14 cellular contexts compared by ENCODE assay signal in genomic region chr2:105934467-105934866, GRCh38.
A peak's percentile ranks its signal among the peaks of the same experiment; 100 is the strongest.
DNase-seq lines count a peak whose midpoint lies in the region; ATAC-seq and TF ChIP-seq lines count a peak whose summit lies in the region.
"Had no signal": no experiment of that assay in that cellular context is flagged by ENCODE, and none has a peak within 500 bp of the region (broad histone marks: within the 10 kb centered on the region; RNA-seq: fewer than 3 reads in every experiment).

No MANE protein-coding gene starts in this region.

- H3K79me2 ChIP-seq in neural progenitor cell (ENCODE audit: low read depth) (no peaks in the 10 kb centered on the region), H9 (ENCODE audit: insufficient read depth, low read length) (no peaks in the 10 kb centered on the region)

- H3K4me3 ChIP-seq in right cardiac atrium (ENCODE audit: low read length) (no peak overlapping the region), neural progenitor cell (no peak overlapping the region)

- no peaks in the 10 kb centered on the region for H3K36me3 Mint-ChIP-seq in activated naive CD4-positive, alpha-beta T cell treated with anti-CD3 and anti-CD28 coated beads for 36 hours (ENCODE audit: low read depth)
- peaks cover 2% of the 10 kb centered on the region for H3K36me3 Mint-ChIP-seq in neural progenitor cell
- H3K36me3 Mint-ChIP-seq in H9 (ENCODE audit: insufficient read depth in 1 of 3, low read depth in 3 of 3), result peaks cover 2 to 13% (median 9%) of the 10 kb centered on the region in 3 experiments; a peak in 6 of 7 replicates

- no peak overlapping the region for H3K27ac Mint-ChIP-seq in activated naive CD4-positive, alpha-beta T cell treated with anti-CD3 and anti-CD28 coated beads for 36 hours
- H3K27ac Mint-ChIP-seq in neural progenitor cell (peak overlapping the region; percentile 48), H9 (no peak overlapping the region)

- H3K4me1 ChIP-seq in right cardiac atrium (ENCODE audit: control insufficient read depth, insufficient read depth, low read length) (peaks cover 4% of the 10 kb centered on the region), neural progenitor cell (no peaks in the 10 kb centered on the region), H9 (ENCODE audit: insufficient read depth, low read length) (no peaks in the 10 kb centered on the region)

- no peaks in the 10 kb centered on the region for H3K23me2 ChIP-seq in H9 (ENCODE audit: insufficient read length, low read depth, low read length, poor library complexity, severe bottlenecking)

- H3K27ac ChIP-seq in right cardiac atrium (ENCODE audit: low read length) (no peak overlapping the region), neural progenitor cell (no peak overlapping the region), H9 (ENCODE audit: insufficient read length, low read depth, low read length) (no peak overlapping the region)
- H3K27ac ChIP-seq: neutrophil, VCaP had no signal

- no peak overlapping the region for H4K8ac ChIP-seq in H9 (replicated peaks; ENCODE audit: insufficient read length, low read depth, low read length)

- H3K9ac ChIP-seq in neural progenitor cell (no peak overlapping the region), H9 (ENCODE audit: extremely low read depth, insufficient read length, low read length) (no peak overlapping the region)

- H3K9me3 ChIP-seq in right cardiac atrium (ENCODE audit: control insufficient read depth, low read length) (no peaks in the 10 kb centered on the region), neural progenitor cell (ENCODE audit: low read depth) (no peaks in the 10 kb centered on the region), H9 (ENCODE audit: control insufficient read depth, low read depth, low read length) (peaks cover 5% of the 10 kb centered on the region)
- H3K9me3 ChIP-seq: neutrophil had no signal

- no peaks in the 10 kb centered on the region for H3F3A ChIP-seq in neural progenitor cell (ENCODE audit: low read depth)

- no peaks in the 10 kb centered on the region for H4K20me1 ChIP-seq in neural progenitor cell (ENCODE audit: low read depth)
- no peaks in the 10 kb centered on the region for H4K20me1 ChIP-seq in H9 (ENCODE audit: control insufficient read depth, insufficient read depth, insufficient read length)

- H3K27me3 ChIP-seq in right cardiac atrium (ENCODE audit: control insufficient read depth, insufficient read depth), result no peaks in the 10 kb centered on the region
- no peaks in the 10 kb centered on the region for H3K27me3 ChIP-seq in neural progenitor cell
- H3K27me3 ChIP-seq in H9 (ENCODE audit: insufficient read depth, low read length), result no peaks in the 10 kb centered on the region
- H3K27me3 ChIP-seq: neutrophil had no signal

- H3K4ac ChIP-seq in H9 (ENCODE audit: low read depth, low read length), result no peak overlapping the region

- 33% methylated on average over 7 of the region's 7 CpGs for WGBS in right cardiac atrium
- no CpG with 5 or more reads among the region's 7 CpGs for WGBS in H9 (ENCODE audit: extremely low coverage, insufficient read length, low lambda C conversion rate)

- H2BK15ac ChIP-seq in H9 (ENCODE audit: low read depth, low read length), result no peak overlapping the region

- peaks cover 19% of the 10 kb centered on the region for H3K9me3 Mint-ChIP-seq in activated naive CD4-positive, alpha-beta T cell treated with anti-CD3 and anti-CD28 coated beads for 36 hours
- peaks cover 13% of the 10 kb centered on the region for H3K9me3 Mint-ChIP-seq in neural progenitor cell
- H3K9me3 Mint-ChIP-seq in H9, result peaks cover 15 to 17% of the 10 kb centered on the region in 2 experiments

- no peaks in the 10 kb centered on the region for H3K36me3 ChIP-seq in neural progenitor cell
- H3K36me3 ChIP-seq: neutrophil had no signal

- H3K4me1 Mint-ChIP-seq in activated naive CD4-positive, alpha-beta T cell treated with anti-CD3 and anti-CD28 coated beads for 36 hours (ENCODE audit: low read depth), result peaks cover 28% of the 10 kb centered on the region
- H3K4me1 Mint-ChIP-seq in neural progenitor cell, result no peaks in the 10 kb centered on the region
- 0 out of 4 replicates have a peak, but pooled peaks cover 0 to 3% of the 10 kb centered on the region in 2 experiments for H3K4me1 Mint-ChIP-seq in H9

- H2AFZ ChIP-seq in neural progenitor cell (replicated peaks) (no peak overlapping the region), H9 (ENCODE audit: low read length) (no peak overlapping the region)

- no peak overlapping the region for H4K5ac ChIP-seq in H9 (ENCODE audit: insufficient read length, low read depth, low read length)

- H3K4me2 ChIP-seq in neural progenitor cell, result no peak overlapping the region
- no peak overlapping the region for H3K4me2 ChIP-seq in H9 (ENCODE audit: insufficient read depth, insufficient read length, low read length)

- intact Hi-C loops in right cardiac atrium (cut with DNase I) (no loop called here), left ventricle myocardium superior (cut with micrococcal nuclease) (no loop called here)
- intact Hi-C loops in activated naive CD4-positive, alpha-beta T cell treated with anti-CD3 and anti-CD28 coated beads for 36 hours (cut with micrococcal nuclease), result loop anchor here (2.0 kb wide), 2 partner anchors 40 to 78 kb away; no protein-coding TSS in a partner anchor

- ATAC-seq in right cardiac atrium, result peak; percentile 40 to 54
- ATAC-seq in left ventricle myocardium superior, result no peak
- ATAC-seq: PC-3 had no signal

- no peak for TF ChIP-seq CTCF in neural progenitor cell (IDR thresholded peaks at IDR 0.05)
- TF ChIP-seq CTCF in H9 (conservative IDR thresholded peaks at IDR 0.05), result no peak

- CTCF ChIA-PET in activated naive CD4-positive, alpha-beta T cell treated with anti-CD3 and anti-CD28 coated beads for 36 hours (lab: Charles Lee), result interaction anchor here (1.5 to 2.0 kb wide), 2 partner anchors 21 to 358 kb away, joined by 5 to 8 read pairs; no protein-coding TSS in a partner anchor

- H3T11ph ChIP-seq in H9 (ENCODE audit: low read length), result no peak overlapping the region

- no peaks in the 10 kb centered on the region for H3K79me1 ChIP-seq in H9 (ENCODE audit: insufficient read depth, low read depth, low read length, poor library complexity, severe bottlenecking)

- no peak overlapping the region for H4K91ac ChIP-seq in H9 (ENCODE audit: insufficient read length, low read depth, low read length)

- H2BK12ac ChIP-seq in H9 (ENCODE audit: insufficient read length, low read depth, low read length), result no peak overlapping the region

- H2BK5ac ChIP-seq in H9 (ENCODE audit: insufficient read length, low read length), result no peak overlapping the region

- no peak overlapping the region for H3K23ac ChIP-seq in H9 (ENCODE audit: insufficient read length, low read depth, low read length)

- H3K4me3 Mint-ChIP-seq in activated naive CD4-positive, alpha-beta T cell treated with anti-CD3 and anti-CD28 coated beads for 36 hours, result peak overlapping the region; percentile 20
- H3K4me3 Mint-ChIP-seq in neural progenitor cell, result no peak overlapping the region
- H3K4me3 Mint-ChIP-seq in H9, result no peak overlapping the region

- no peak overlapping the region for H3K18ac ChIP-seq in H9 (ENCODE audit: insufficient read length, low read depth, low read length)

- DNase-seq in right cardiac atrium (no peak), left ventricle myocardium superior (no peak), neural progenitor cell (ENCODE audit: low spot score) (no peak), NCI-H345 (lab: John Stamatoyannopoulos, UW) (no peak), A172 (ENCODE audit: low spot score) (no peak), NCI-H2081 (lab: John Stamatoyannopoulos, UW) (no peak), H9 (no peak)
- peak; percentile 61 for DNase-seq in activated naive CD4-positive, alpha-beta T cell treated with anti-CD3 and anti-CD28 coated beads for 36 hours
- DNase-seq: IMR-90, kidney, NCI-H2081 treated with DMSO at 0.1 percent for 48 hours, PC-3 had no signal

- H3K14ac ChIP-seq in H9 (ENCODE audit: insufficient read depth, low read length), result no peak overlapping the region

- no peaks in the 10 kb centered on the region for H3K27me3 Mint-ChIP-seq in activated naive CD4-positive, alpha-beta T cell treated with anti-CD3 and anti-CD28 coated beads for 36 hours (ENCODE audit: low read depth)
- H3K27me3 Mint-ChIP-seq in neural progenitor cell (ENCODE audit: insufficient read depth, low read depth) (peaks cover 2% of the 10 kb centered on the region), H9 (ENCODE audit: low read depth) (peaks cover 14% of the 10 kb centered on the region)

- H3K56ac ChIP-seq in H9 (ENCODE audit: insufficient read length, low read depth, low read length), result no peak overlapping the region

- no peak overlapping the region for H2BK120ac ChIP-seq in H9 (ENCODE audit: low read depth, low read length, poor library complexity, severe bottlenecking)

- no peak overlapping the region for H2BK20ac ChIP-seq in H9 (ENCODE audit: low read depth, low read length, poor library complexity, severe bottlenecking)

- H2AK5ac ChIP-seq in H9 (ENCODE audit: insufficient read length, low read length), result no peak overlapping the region
